In the genomic region with DNA sequence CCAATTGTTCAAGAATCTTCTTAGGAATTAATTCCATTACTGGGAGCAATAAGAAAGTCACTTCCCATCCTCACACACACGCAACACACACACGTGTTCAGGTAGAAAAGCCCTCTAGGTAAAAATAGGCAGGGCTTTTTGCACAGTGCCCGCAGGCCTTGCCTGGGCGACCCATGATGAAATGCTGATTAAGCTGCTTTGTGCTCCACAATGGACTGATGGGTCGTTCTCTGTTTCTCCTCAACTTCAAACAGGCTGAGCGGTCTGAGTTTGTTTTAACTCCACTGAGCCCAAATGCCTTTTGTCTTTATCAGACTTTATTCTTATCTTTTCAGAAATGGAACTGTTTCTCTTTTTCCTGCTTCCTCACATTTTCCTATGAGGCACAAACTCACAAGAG, we compare ENCODE assay signal across 15 cellular contexts. TPM values are rescaled to one million over a fixed set of nuclear protein-coding genes. Genes with fewer than 3 reads are reported as not detected.
"Had no signal": no experiment of that assay in that cellular context is flagged by ENCODE, and none has a peak within 500 bp of the region (broad histone marks: within the 10 kb centered on the region; RNA-seq: fewer than 3 reads in every experiment).

No MANE protein-coding gene starts in this region.

- H3K9me3 ChIP-seq: tibial nerve had no signal

- H3K36me3 ChIP-seq: tibial nerve had no signal

- H3K27ac ChIP-seq: coronary artery, tibial nerve had no signal

- H3K27me3 ChIP-seq: tibial nerve had no signal

- DNase-seq: activated CD4-positive, alpha-beta T cell treated with anti-CD3 and anti-CD28 coated beads, Interleukin-2, amount 10 ng/mL, durations not matched to agents 7 days and 5 days; activated CD8-positive, alpha-beta T cell treated with anti-CD3 and anti-CD28 coated beads, Interleukin-2, amount 10 ng/mL, durations not matched to agents 7 days and 5 days; activated naive CD4-positive, alpha-beta T cell treated with Interleukin-2 at 50 U/mL for 16 hours; activated T-cell treated with anti-CD3 and anti-CD28 coated beads, Interleukin-2, amount 50 U/mL, for 24 hours; effector CD4-positive, alpha-beta T cell; immature natural killer cell; nucleus accumbens; retina; stimulated activated CD4-positive, alpha-beta T cell treated with anti-CD3 and anti-CD28 coated beads, Interleukin-2, amount 100 ng/mL, for 24 hours; stimulated activated naive CD4-positive, alpha-beta T cell treated with Interleukin-2 at 50 U/mL for 16 hours had no signal

- H3K4me1 ChIP-seq: tibial nerve had no signal

- FAIRE-seq: frontal cortex had no signal

- H3K4me3 ChIP-seq: coronary artery, tibial nerve had no signal

- ATAC-seq: activated CD4-positive, CD25-positive, alpha-beta regulatory T cell treated with anti-CD3 and anti-CD28 coated beads, Interleukin-2, amount 50 U/mL, for 24 hours; activated CD8-positive, alpha-beta T cell treated with anti-CD3 and anti-CD28 coated beads, Interleukin-2, amount 10 ng/mL, durations not matched to agents 7 days and 5 days; natural killer cell treated with Interleukin-12 subunit alpha and Interleukin-12 subunit beta and Interleukin-15 and Interleukin-18, amount 100 ng/mL, for 72 hours had no signal

RNA-seq across cellular contexts. Expression of gene DACT1, which starts 9.4 kb away (rescaled TPM):
- total RNA-seq: natural killer cell treated with Interleukin-12 subunit alpha and Interleukin-12 subunit beta and Interleukin-15 and Interleukin-18, amount 100 ng/mL, for 72 hours had no signal
- polyA plus RNA-seq: immature natural killer cell had no signal
